In the genomic region with DNA sequence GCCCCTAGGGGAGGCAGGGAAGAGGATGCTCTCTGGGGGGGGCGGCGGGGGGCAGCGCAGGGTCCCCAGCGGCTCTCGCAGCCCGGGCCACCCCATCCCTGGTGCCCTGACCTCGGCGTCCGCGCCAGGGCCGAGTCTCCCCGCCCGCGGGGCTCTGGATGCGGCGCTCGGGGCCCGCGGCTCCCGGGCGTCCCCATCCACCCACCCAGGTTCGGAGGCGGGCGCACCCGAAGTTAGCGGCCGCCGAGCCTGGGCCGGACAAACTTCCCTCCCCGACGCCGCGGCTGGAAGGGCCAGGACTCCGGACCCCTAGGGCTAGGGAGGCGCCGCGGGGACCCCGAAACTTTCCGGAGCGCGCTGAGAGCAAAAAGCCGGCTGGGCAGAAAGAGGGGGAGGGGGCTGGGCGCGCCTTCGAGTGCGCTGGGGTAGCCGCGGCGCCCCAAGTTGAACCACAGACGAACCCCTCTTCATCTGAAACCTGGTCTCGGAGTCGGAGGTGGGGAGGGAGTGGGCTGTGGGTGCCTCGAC, we compare ENCODE assay signal across 8 cellular contexts. TPM values are rescaled to one million over a fixed set of nuclear protein-coding genes. Genes with fewer than 3 reads are reported as not detected.
A peak's percentile ranks its signal among the peaks of the same experiment; 100 is the strongest.
DNase-seq lines count a peak whose midpoint lies in the region; ATAC-seq and TF ChIP-seq lines count a peak whose summit lies in the region.

No MANE protein-coding gene starts in this region.

- ATAC-seq in HG03025 (IDR thresholded peaks at IDR 0.05; ENCODE audit: low FRiP score, unreplicated experiment) (no peak), GM18511 (IDR thresholded peaks at IDR 0.05; ENCODE audit: unreplicated experiment) (no peak), GM21526 (IDR thresholded peaks at IDR 0.05; ENCODE audit: low FRiP score, unreplicated experiment) (no peak)

- no peaks in the 10 kb centered on the region for H3K36me3 ChIP-seq in H7 (replicated peaks; ENCODE audit: control insufficient read depth, insufficient read depth, low read length)

- H3K27ac ChIP-seq in dorsolateral prefrontal cortex, result peak overlapping the region in 2 of 59 donors; percentile 14 to 36

- H3K4me3 ChIP-seq in H7 (ENCODE audit: insufficient read depth, low read depth, low read length) (peak overlapping the region; percentile 42), dorsolateral prefrontal cortex (peak overlapping the region; percentile 24 to 78 (median 57))

- no peak for TF ChIP-seq CTCF in dorsolateral prefrontal cortex (IDR thresholded peaks at IDR 0.05 in 54 of 56, conservative IDR thresholded peaks at IDR 0.05 in 2 of 56; ENCODE audit: low read depth in 1 of 56, partially characterized antibody in 56 of 56)

- H3K27me3 ChIP-seq in H7 (ENCODE audit: control insufficient read depth, insufficient read depth, low read length) (peaks cover 68% of the 10 kb centered on the region), dorsolateral prefrontal cortex (peaks cover 0 to 77% (median 54%) of the 10 kb centered on the region in 45 donors)

- intact Hi-C loops in dorsolateral prefrontal cortex (cut with DNase I), result loop anchor here in 1 of 2 donors (10.0 kb wide), 2 partner anchors 478 to 538 kb away; no protein-coding TSS in a partner anchor

- DNase-seq in 8988T (peak; percentile 91), H7 (peak; percentile 87), dorsolateral prefrontal cortex (peak in 6 of 10 donors; percentile 8 to 40 (median 21)), mesenteric fat pad (ENCODE audit: low spot score) (peak; percentile 86), middle frontal gyrus (ENCODE audit: extremely low spot score, low spot score) (no peak)

RNA-seq across cellular contexts. Expression of gene ELFN1, which starts 3.8 kb away (rescaled TPM):
- 16.0 and 19.9 TPM in 2 replicates for total RNA-seq in H7 (2014; rRNA removed; shearing (Covaris generic))
- total RNA-seq in dorsolateral prefrontal cortex, result 1 to 10 TPM; 1.9 to 7.2 (median 3.7) TPM
- 3.7 TPM for total RNA-seq in mesenteric fat pad
